ENCODE assay signal across 8 cellular contexts in the genomic region with DNA sequence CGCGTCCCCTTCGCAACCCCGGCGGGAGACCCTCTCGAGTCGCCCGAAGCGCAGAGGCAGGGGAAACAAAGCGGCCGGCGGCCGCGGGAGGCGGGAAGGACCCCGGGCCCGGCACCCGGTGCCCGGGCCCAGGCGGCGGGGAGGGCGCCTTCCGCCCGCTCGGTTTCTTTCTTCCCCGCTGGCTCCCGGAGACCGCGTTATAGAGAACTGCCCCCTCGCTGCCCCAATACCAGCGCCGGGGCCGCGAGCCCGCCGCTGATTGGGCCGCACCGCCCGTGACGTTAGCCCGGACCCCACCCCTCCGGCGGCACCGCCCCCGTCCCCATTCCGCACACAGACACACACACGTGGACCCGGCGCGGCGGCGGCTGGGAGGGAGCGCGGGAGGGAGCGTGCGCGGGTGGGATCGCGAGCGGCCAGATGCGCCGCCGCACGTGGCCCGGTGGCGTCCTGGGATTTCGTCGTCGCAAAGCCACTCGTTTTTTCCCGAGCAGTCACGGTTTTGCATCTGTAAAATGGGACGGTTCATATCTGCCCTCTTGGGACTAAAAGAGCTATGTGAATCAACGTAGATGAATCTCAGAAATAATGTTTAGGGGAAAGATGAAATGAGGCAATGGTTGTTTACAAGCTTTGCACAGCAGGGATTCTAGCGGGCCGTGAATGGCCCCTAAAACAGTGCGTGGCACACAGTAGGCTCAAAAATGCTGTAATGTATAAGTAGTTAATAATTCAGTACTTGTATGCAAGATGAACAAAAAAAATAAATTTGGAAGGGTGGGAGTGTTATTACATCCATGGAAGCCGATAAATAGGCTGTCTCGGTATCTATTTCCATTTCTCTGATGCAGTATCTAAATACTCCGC. TPM values are rescaled to one million over a fixed set of nuclear protein-coding genes. Genes with fewer than 3 reads are reported as not detected.
A peak's percentile ranks its signal among the peaks of the same experiment; 100 is the strongest.
DNase-seq lines count a peak whose midpoint lies in the region; ATAC-seq lines count a peak whose summit lies in the region.

A gene (minus strand): TSS at position 209 of the 867 bp plus-strand sequence. CDS start 462 bp downstream, outside the sequence.

- peak; percentile 85 for DNase-seq in SIG-M5 treated with dmso at 0.1 percent for 504 hours (lab: John Stamatoyannopoulos, UW; ENCODE audit: unreplicated experiment)
- DNase-seq in SIG-M5 (lab: John Stamatoyannopoulos, UW), result no peak
- peak; percentile 25 for DNase-seq in NCI-H345 treated with DMSO at 0.1 percent for 48 hours (lab: John Stamatoyannopoulos, UW; ENCODE audit: unreplicated experiment)
- peak; percentile 87 for DNase-seq in activated CD4-positive, CD25-positive, alpha-beta regulatory T cell treated with anti-CD3 and anti-CD28 coated beads, Interleukin-2, amount 50 U/mL, for 72 hours
- DNase-seq in cerebellar cortex (ENCODE audit: low spot score), result peak; percentile 73
- DNase-seq in left colon, result peak; percentile 86 to 88
- peak; percentile 92 for DNase-seq in stimulated activated CD4-positive, alpha-beta T cell treated with anti-CD3 and anti-CD28 coated beads, Interleukin-1b, Interleukin-23, amount 100 ng/mL, for 48 hours

- intact Hi-C loops in left colon (cut with DNase I, micrococcal nuclease), result loop anchor here in 1 of 2 donors (5.0 kb wide), 1 partner anchor 57 kb away; a partner anchor contains a TSS

- peak; percentile 73 for ATAC-seq in HG03108 (IDR thresholded peaks at IDR 0.05; ENCODE audit: unreplicated experiment)
- ATAC-seq in left colon, result peak; percentile 86

RNA-seq across cellular contexts. Expression of the gene that starts here (rescaled TPM):
- total RNA-seq in left colon, result under 1 TPM; 0.22 to 0.46 TPM

Comparison
In these comparisons a context has a peak if more than half of its experiments do, and no peak if none do; other contexts are left out.
1. Peak in DNase-seq and ATAC-seq in left colon; RNA of the gene not detected or under 1 TPM.